In the genomic region with DNA sequence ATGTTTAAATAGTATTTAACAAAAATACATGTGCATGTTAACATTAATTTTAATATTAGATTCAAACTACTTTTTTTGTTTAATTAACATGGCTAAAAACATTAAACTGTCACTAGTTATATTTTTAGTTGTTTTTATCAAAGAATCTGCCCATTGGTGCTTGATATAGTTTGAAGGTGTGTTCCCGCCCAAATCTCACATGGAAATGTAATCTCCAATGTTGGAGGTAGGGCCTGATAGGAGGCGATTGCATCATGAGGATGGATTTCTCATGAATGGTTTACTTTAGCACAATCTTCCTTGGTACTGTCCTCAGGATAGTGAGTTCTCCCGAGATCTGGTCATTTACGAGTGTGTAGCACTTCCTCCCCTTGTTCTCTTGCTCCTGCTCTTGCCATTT, we compare ENCODE assay signal across 9 cellular contexts.
"Had no signal": no experiment of that assay in that cellular context is flagged by ENCODE, and none has a peak within 500 bp of the region (broad histone marks: within the 10 kb centered on the region; RNA-seq: fewer than 3 reads in every experiment).

No MANE protein-coding gene starts in this region.

- H2AFZ ChIP-seq: GM23248 had no signal

- H3K27ac ChIP-seq: GM23248, HL-60 had no signal

- DNase-seq: GM23248, GOT3, H9, HCEC 1CT, HFFc6, IMR-90, KG1 had no signal

- ATAC-seq: K562 had no signal

- H3K9ac ChIP-seq: GM23248 had no signal

- H3K4me3 ChIP-seq: GM23248, K562 had no signal
